22 cellular contexts compared by ENCODE assay signal in the genomic region with DNA sequence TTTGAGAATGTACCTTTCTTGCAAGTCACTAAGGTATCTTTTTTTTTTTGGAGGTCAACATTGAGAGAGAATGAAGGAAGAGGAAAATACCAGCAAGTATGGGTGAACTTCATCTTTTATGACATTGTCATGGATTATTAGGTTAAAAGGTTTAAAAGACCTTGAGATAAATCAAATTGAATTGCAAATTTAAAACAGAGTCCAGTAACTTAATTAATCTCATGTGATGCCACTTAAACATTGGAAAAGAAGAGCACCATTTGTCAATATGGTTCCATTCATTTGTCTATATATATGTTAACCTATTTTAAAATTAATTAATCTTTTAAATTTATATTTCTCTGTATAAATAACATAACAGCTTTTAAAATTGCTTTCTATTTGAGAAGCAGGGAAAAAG.
"Had no signal": no experiment of that assay in that cellular context is flagged by ENCODE, and none has a peak within 500 bp of the region (broad histone marks: within the 10 kb centered on the region; RNA-seq: fewer than 3 reads in every experiment).

No MANE protein-coding gene starts in this region.

- H3K36me3 Mint-ChIP-seq: activated naive CD4-positive, alpha-beta T cell treated with anti-CD3 and anti-CD28 coated beads, Interleukin-2, amount 50 U/mL, for 24 hours had no signal

- H3K27me3 Mint-ChIP-seq: activated CD4-positive, alpha-beta T cell treated with anti-CD3 and anti-CD28 coated beads for 36 hours had no signal

- H3K9me3 ChIP-seq: breast epithelium, SJCRH30 had no signal

- H3K4me1 ChIP-seq: breast epithelium had no signal

- H3K4me1 Mint-ChIP-seq: activated CD4-positive, alpha-beta memory T cell treated with anti-CD3 and anti-CD28 coated beads, Interleukin-2, amount 10 ng/mL, durations not matched to agents 7 days and 5 days; activated CD4-positive, alpha-beta T cell treated with anti-CD3 and anti-CD28 coated beads for 36 hours; activated naive CD4-positive, alpha-beta T cell treated with anti-CD3 and anti-CD28 coated beads, Interleukin-2, amount 50 U/mL, for 24 hours had no signal

- ATAC-seq: activated CD4-positive, alpha-beta T cell treated with anti-CD3 and anti-CD28 coated beads for 36 hours had no signal

- H3K36me3 ChIP-seq: breast epithelium, SJCRH30 had no signal

- DNase-seq: activated CD4-positive, alpha-beta memory T cell treated with anti-CD3 and anti-CD28 coated beads, Interleukin-2, amount 10 ng/mL, durations not matched to agents 7 days and 5 days; activated CD4-positive, alpha-beta T cell treated with anti-CD3 and anti-CD28 coated beads for 36 hours; activated CD4-positive, alpha-beta T cell treated with anti-CD3 and anti-CD28 coated beads, Interleukin-2, amount 50 U/mL, for 1 hour; activated gamma-delta T cell treated with Interleukin-2 at 50 U/mL for 16 hours; activated T-cell treated with anti-CD3 and anti-CD28 coated beads for 4 hours; activated T-cell treated with anti-CD3 and anti-CD28 coated beads, Interleukin-2, amount 50 U/mL, for 48 hours; aorta; caudate nucleus; Kasumi-1; NCI-H1048; NCI-H146; NCI-H187 treated with DMSO at 0.1 percent for 48 hours; NCI-H2081 treated with DMSO at 0.1 percent for 48 hours; NCI-H446; Right ventricle myocardium superior; RPMI8226; SJCRH30; T-helper 1 cell had no signal

- H3K27ac Mint-ChIP-seq: activated CD4-positive, alpha-beta memory T cell treated with anti-CD3 and anti-CD28 coated beads, Interleukin-2, amount 10 ng/mL, durations not matched to agents 7 days and 5 days; activated CD4-positive, alpha-beta T cell treated with anti-CD3 and anti-CD28 coated beads for 36 hours; activated naive CD4-positive, alpha-beta T cell treated with anti-CD3 and anti-CD28 coated beads, Interleukin-2, amount 50 U/mL, for 24 hours; activated T-helper 2 cell treated with anti-CD3 and anti-CD28 coated beads, Interferon-gamma antibody, Interleukin-2, Interleukin-4, amounts not matched to agents 10 μg/mL and 5 μg/mL and 100 μg/mL, durations not matched to agents 14 hours and 24 hours and 36 hours had no signal

- H3K4me3 ChIP-seq: breast epithelium, SJCRH30 had no signal

- H3K27ac ChIP-seq: breast epithelium, SJCRH30, VCaP had no signal

- H3K27me3 ChIP-seq: breast epithelium, SJCRH30 had no signal

- H3K4me3 Mint-ChIP-seq: activated CD4-positive, alpha-beta memory T cell treated with anti-CD3 and anti-CD28 coated beads, Interleukin-2, amount 10 ng/mL, durations not matched to agents 7 days and 5 days; activated CD4-positive, alpha-beta T cell treated with anti-CD3 and anti-CD28 coated beads for 36 hours; activated naive CD4-positive, alpha-beta T cell treated with anti-CD3 and anti-CD28 coated beads, Interleukin-2, amount 50 U/mL, for 24 hours had no signal

- H3K9me3 Mint-ChIP-seq: activated CD4-positive, alpha-beta memory T cell treated with anti-CD3 and anti-CD28 coated beads, Interleukin-2, amount 10 ng/mL, durations not matched to agents 7 days and 5 days; activated naive CD4-positive, alpha-beta T cell treated with anti-CD3 and anti-CD28 coated beads, Interleukin-2, amount 50 U/mL, for 24 hours; activated T-helper 2 cell treated with anti-CD3 and anti-CD28 coated beads, Interferon-gamma antibody, Interleukin-2, Interleukin-4, amounts not matched to agents 10 μg/mL and 5 μg/mL and 100 μg/mL, durations not matched to agents 14 hours and 24 hours and 36 hours had no signal
